ENCODE assay signal across 1 cellular context in the genomic region with DNA sequence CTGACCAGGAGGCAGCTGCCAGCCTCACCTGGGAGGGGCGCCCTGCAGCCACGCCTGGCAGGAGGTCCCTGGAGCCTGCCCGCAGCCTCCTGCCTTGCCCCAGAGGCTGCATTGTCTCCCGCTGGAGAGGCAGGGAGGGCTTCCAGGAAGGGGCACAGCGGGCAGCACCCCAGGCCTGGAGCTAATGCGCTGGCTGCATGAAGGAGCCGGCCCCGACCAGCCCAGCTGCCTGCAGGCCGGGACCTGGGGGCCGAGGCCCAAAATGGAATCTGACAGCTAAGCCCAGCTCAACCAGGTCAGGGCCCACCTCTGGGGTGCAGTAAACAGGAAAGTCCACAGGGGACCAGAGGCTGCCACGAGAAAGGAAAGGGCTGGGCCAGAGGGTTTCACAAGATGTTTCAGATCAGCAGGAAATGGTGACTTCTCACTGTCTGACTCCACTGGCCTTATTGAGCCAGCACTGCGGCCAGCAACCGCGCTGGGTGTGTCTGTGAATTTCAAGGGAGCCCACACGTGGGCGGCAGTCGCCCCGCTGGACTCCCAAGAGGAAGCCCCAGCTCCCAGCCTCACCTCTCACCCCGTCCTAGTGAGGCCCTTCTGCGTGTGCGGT.
TF ChIP-seq lines count a peak whose summit lies in the region.

No MANE protein-coding gene starts in this region.

TF ChIP-seq in HEK293, 187 proteins besides CTCF, POLR2A, EP300 and RAD21 (continued from another document):
- no peak for TF ChIP-seq ZNF138 (tag by site-specific recombination; IDR thresholded peaks at IDR 0.05; ENCODE audit: borderline replicate concordance)
- TF ChIP-seq ZNF311 (tag by site-specific recombination; IDR thresholded peaks at IDR 0.05; ENCODE audit: borderline replicate concordance) = no peak
